ENCODE assay signal across 29 cellular contexts in genomic region chr10:67618116-67618515, GRCh38.
A peak's percentile ranks its signal among the peaks of the same experiment; 100 is the strongest.
DNase-seq lines count a peak whose midpoint lies in the region; ATAC-seq, FAIRE-seq and TF ChIP-seq lines count a peak whose summit lies in the region.
"Had no signal": no experiment of that assay in that cellular context is flagged by ENCODE, and none has a peak within 500 bp of the region (broad histone marks: within the 10 kb centered on the region; RNA-seq: fewer than 3 reads in every experiment).

No MANE protein-coding gene starts in this region.

- H4K20me1 ChIP-seq in astrocyte (ENCODE audit: insufficient read depth, low read length): no peaks in the 10 kb centered on the region

- ATAC-seq in GM21529 (IDR thresholded peaks at IDR 0.05; ENCODE audit: unreplicated experiment) (no peak), SK-N-SH treated with all-trans-retinoic acid at 6 μM for 48 hours (no peak)
- ATAC-seq: GM12878, natural killer cell, T-cell had no signal

- peaks cover 4% of the 10 kb centered on the region for H3K9me3 Mint-ChIP-seq in astrocyte (ENCODE audit: unreplicated experiment)
- H3K9me3 Mint-ChIP-seq: IgD-negative memory B cell, T-cell had no signal

- intact Hi-C loops in esophagus squamous epithelium (cut with DNase I): no loop called here

- H3K9ac ChIP-seq in astrocyte (ENCODE audit: low read length): no peak overlapping the region
- no peak overlapping the region for H3K9ac ChIP-seq in skeletal muscle satellite cell (ENCODE audit: low read depth, low read length)

- H3K4me1 Mint-ChIP-seq in astrocyte (ENCODE audit: low read depth, unreplicated experiment): peaks cover 5% of the 10 kb centered on the region

- H3K36me3 Mint-ChIP-seq in astrocyte (ENCODE audit: low read depth, unreplicated experiment): no peaks in the 10 kb centered on the region
- H3K36me3 Mint-ChIP-seq: IgD-negative memory B cell, natural killer cell, T-cell had no signal

- H3K4me1 ChIP-seq in astrocyte (ENCODE audit: insufficient read depth, low read length) (peaks cover 7% of the 10 kb centered on the region), skeletal muscle satellite cell (ENCODE audit: control insufficient read depth, insufficient read depth, low read length) (peaks cover 11% of the 10 kb centered on the region), esophagus squamous epithelium (no peaks in the 10 kb centered on the region)
- H3K4me1 ChIP-seq: adrenal gland, colonic mucosa had no signal

- no peaks in the 10 kb centered on the region for H3K36me3 ChIP-seq in astrocyte (ENCODE audit: insufficient read depth, low read length)
- no peaks in the 10 kb centered on the region for H3K36me3 ChIP-seq in skeletal muscle satellite cell (ENCODE audit: insufficient read depth, low read length)
- no peaks in the 10 kb centered on the region for H3K36me3 ChIP-seq in esophagus squamous epithelium
- H3K36me3 ChIP-seq: adrenal gland, colonic mucosa, SJCRH30 had no signal

- H3K4me3 Mint-ChIP-seq in astrocyte (ENCODE audit: unreplicated experiment): no peak overlapping the region
- H3K4me3 Mint-ChIP-seq: IgD-negative memory B cell, natural killer cell, T-cell had no signal

- no peaks in the 10 kb centered on the region for H3K79me2 ChIP-seq in astrocyte (ENCODE audit: insufficient read depth, low read length)

- no peak overlapping the region for H3K27ac Mint-ChIP-seq in astrocyte (ENCODE audit: unreplicated experiment)
- H3K27ac Mint-ChIP-seq: IgD-negative memory B cell, natural killer cell, T-cell had no signal

- H3K4me2 ChIP-seq in astrocyte (ENCODE audit: low read length) (no peak overlapping the region), skeletal muscle satellite cell (ENCODE audit: low read length) (peak overlapping the region; percentile 12)

- H3K9me3 ChIP-seq in astrocyte (ENCODE audit: insufficient read depth, low read depth, low read length) (no peaks in the 10 kb centered on the region), skeletal muscle satellite cell (replicated peaks; ENCODE audit: low read length) (no peaks in the 10 kb centered on the region), esophagus squamous epithelium (no peaks in the 10 kb centered on the region)
- H3K9me3 ChIP-seq: adrenal gland, colonic mucosa, SJCRH30 had no signal

- H3K27me3 ChIP-seq in astrocyte (ENCODE audit: insufficient read depth, low read length) (no peaks in the 10 kb centered on the region), skeletal muscle satellite cell (ENCODE audit: control insufficient read depth, insufficient read depth, low read length) (no peaks in the 10 kb centered on the region), esophagus squamous epithelium (no peaks in the 10 kb centered on the region)
- H3K27me3 ChIP-seq: adrenal gland, colonic mucosa, SJCRH30 had no signal

- DNase-seq in H54 (ENCODE audit: insufficient read length, low spot score): no peak
- peak; percentile 81 for DNase-seq in astrocyte (ENCODE audit: low read depth)
- peak; percentile 37 for DNase-seq in hepatic stellate cell (ENCODE audit: low spot score)
- no peak for DNase-seq in esophagus squamous epithelium (lab: John Stamatoyannopoulos, UW)
- no peak for DNase-seq in NOMO-1 (lab: John Stamatoyannopoulos, UW; ENCODE audit: unreplicated experiment in 2 of 2)
- DNase-seq: activated CD4-positive, alpha-beta T cell treated with anti-CD3 and anti-CD28 coated beads, Interleukin-2, amount 50 U/mL, for 4 hours; activated CD4-positive, CD25-positive, alpha-beta regulatory T cell; activated naive CD4-positive, alpha-beta T cell treated with Interleukin-2 at 50 U/mL for 16 hours; adrenal gland; colonic mucosa; DND-41; midbrain; natural killer cell; NCI-H1105 treated with DMSO at 0.1 percent for 48 hours; NCI-H2029; NCI-H2227 treated with DMSO at 0.1 percent for 48 hours; NCI-H69; retina; SJCRH30; stimulated activated CD4-positive, alpha-beta T cell treated with anti-CD3 and anti-CD28 coated beads, Interleukin-2, amount 100 ng/mL, for 48 hours; T-cell; trophoblast cell had no signal

- peak; percentile 55 for FAIRE-seq in H54 (lab: Jason Lieb, UNC)
- FAIRE-seq in astrocyte (lab: Jason Lieb, UNC): peak; percentile 68
- FAIRE-seq: GM12878, islet of Langerhans had no signal

- no peaks in the 10 kb centered on the region for H3K27me3 Mint-ChIP-seq in astrocyte (ENCODE audit: low read depth, unreplicated experiment)
- H3K27me3 Mint-ChIP-seq: IgD-negative memory B cell had no signal

- WGBS in esophagus squamous epithelium, 2 donors: 25 to 45% methylated on average over 3 of the region's 3 CpGs

- H3K4me3 ChIP-seq in astrocyte (ENCODE audit: insufficient read depth, low read depth, low read length) (no peak overlapping the region), skeletal muscle satellite cell (ENCODE audit: low read length) (no peak overlapping the region), esophagus squamous epithelium (no peak overlapping the region)
- H3K4me3 ChIP-seq: adrenal gland, colonic mucosa, GM12878, SJCRH30 had no signal

- H3K27ac ChIP-seq in astrocyte (ENCODE audit: low read depth, low read length) (no peak overlapping the region), esophagus squamous epithelium (no peak overlapping the region)
- H3K27ac ChIP-seq: adrenal gland, C4-2B, colonic mucosa, SJCRH30 had no signal

- no peak for TF ChIP-seq POLR2A in H54 (IDR thresholded peaks at IDR 0.05; ENCODE audit: low read depth, low read length)
- TF ChIP-seq POLR2A in esophagus squamous epithelium (IDR thresholded peaks at IDR 0.05): no peak

- H2AFZ ChIP-seq in astrocyte (ENCODE audit: low read depth, low read length): no peak overlapping the region

- TF ChIP-seq CTCF in astrocyte (IDR thresholded peaks at IDR 0.05; ENCODE audit: insufficient read depth, low read depth, low read length) (no peak), esophagus squamous epithelium (IDR thresholded peaks at IDR 0.05) (no peak)

TF ChIP-seq in SK-N-SH treated with all-trans-retinoic acid at 6 μM for 48 hours, 23 proteins besides CTCF, POLR2A, EP300 and RAD21:
- TF ChIP-seq CSRNP3 (CRISPR knock-in tag; IDR thresholded peaks at IDR 0.05) (no peak), TOX (CRISPR knock-in tag; IDR thresholded peaks at IDR 0.05; ENCODE audit: borderline replicate concordance) (no peak), CSDC2 (CRISPR knock-in tag; IDR thresholded peaks at IDR 0.05) (no peak), ZNF565 (CRISPR knock-in tag; conservative IDR thresholded peaks at IDR 0.05; ENCODE audit: low read depth) (no peak), ZFP3 (CRISPR knock-in tag; IDR thresholded peaks at IDR 0.05) (no peak), RARB (CRISPR knock-in tag; IDR thresholded peaks at IDR 0.05) (no peak), ISL1 (CRISPR knock-in tag; IDR thresholded peaks at IDR 0.05) (no peak)

Comparison
In these comparisons a context has a peak if more than half of its experiments do, and no peak if none do; other contexts are left out.
1. DNase-seq: peak in astrocyte (single experiment) and hepatic stellate cell (single experiment); none in H54 (single experiment), esophagus squamous epithelium (single experiment) and NOMO-1 (0 of 2).